Comparison of ENCODE assay signal across 9 cellular contexts in genomic region chr11:7673724-7674434, GRCh38. TPM values are rescaled to one million over a fixed set of nuclear protein-coding genes. Genes with fewer than 3 reads are reported as not detected.
A peak's percentile ranks its signal among the peaks of the same experiment; 100 is the strongest.
DNase-seq lines count a peak whose midpoint lies in the region; ATAC-seq and TF ChIP-seq lines count a peak whose summit lies in the region.
"Had no signal": no experiment of that assay in that cellular context is flagged by ENCODE, and none has a peak within 500 bp of the region (broad histone marks: within the 10 kb centered on the region; RNA-seq: fewer than 3 reads in every experiment).

No MANE protein-coding gene starts in this region.

- H3K27ac Mint-ChIP-seq in mesothelial cell of epicardium = peak overlapping the region; percentile 91

- H3K4me3 Mint-ChIP-seq in mesothelial cell of epicardium = peak overlapping the region; percentile 84

- no peaks in the 10 kb centered on the region for H3K4me1 ChIP-seq in urinary bladder (ENCODE audit: insufficient read depth)
- H3K4me1 ChIP-seq: BLaER1 had no signal

- ATAC-seq in HG02840 (IDR thresholded peaks at IDR 0.05; ENCODE audit: low FRiP score, unreplicated experiment) = no peak

- peaks cover 4% of the 10 kb centered on the region for H3K36me3 Mint-ChIP-seq in mesothelial cell of epicardium

- TF ChIP-seq CTCF in mesothelial cell of epicardium (IDR thresholded peaks at IDR 0.05; ENCODE audit: unreplicated experiment) = no peak

- no peaks in the 10 kb centered on the region for H3K27me3 ChIP-seq in MG63
- H3K27me3 ChIP-seq: BLaER1 had no signal

- DNase-seq in NCI-H345 (lab: John Stamatoyannopoulos, UW) = peak; percentile 16
- no peak for DNase-seq in NCI-H345 treated with DMSO at 0.1 percent for 48 hours (lab: John Stamatoyannopoulos, UW; ENCODE audit: unreplicated experiment)
- no peak for DNase-seq in MG63
- peak; percentile 86 for DNase-seq in ecto neural progenitor cell (ENCODE audit: low spot score)
- peak in 1 of 2 experiments; percentile 65 for DNase-seq in mesothelial cell of epicardium (ENCODE audit: low spot score in 2 of 2, unreplicated experiment in 2 of 2)
- no peak for DNase-seq in NK-92 (lab: John Stamatoyannopoulos, UW; ENCODE audit: unreplicated experiment)

- WGBS in urinary bladder = 5% methylated on average over 72 of the region's 72 CpGs

- no peaks in the 10 kb centered on the region for H3K9me3 Mint-ChIP-seq in mesothelial cell of epicardium

- H3K4me3 ChIP-seq in MG63 (peak overlapping the region; percentile 54), urinary bladder (ENCODE audit: low read depth, low read length) (peak overlapping the region; percentile 62)
- H3K4me3 ChIP-seq: BLaER1 had no signal

- H3K27ac ChIP-seq in urinary bladder (ENCODE audit: low read depth) = peak overlapping the region; percentile 88
- H3K27ac ChIP-seq: BLaER1 had no signal

- no peaks in the 10 kb centered on the region for H3K27me3 Mint-ChIP-seq in mesothelial cell of epicardium (ENCODE audit: low read depth)

- peaks cover 79% of the 10 kb centered on the region for H3K4me1 Mint-ChIP-seq in mesothelial cell of epicardium

- H3K9me3 ChIP-seq in MG63 = no peaks in the 10 kb centered on the region

- no peaks in the 10 kb centered on the region for H3K36me3 ChIP-seq in MG63
- no peaks in the 10 kb centered on the region for H3K36me3 ChIP-seq in urinary bladder (ENCODE audit: insufficient read depth)
- H3K36me3 ChIP-seq: BLaER1 had no signal

RNA-seq across cellular contexts. Expression of gene CYB5R2, which starts 0.6 kb away (rescaled TPM):
- total RNA-seq in MG63 (2014; rRNA removed; shearing (Covaris generic); ENCODE audit: low replicate concordance) = 20.2 and 21.9 TPM in 2 replicates
- total RNA-seq in mesothelial cell of epicardium = 63.6 to 74.4 TPM (median 67.0 TPM) in 3 replicates
- 13.9 TPM for total RNA-seq in urinary bladder
- 17.7 TPM for polyA plus RNA-seq in urinary bladder

RNA-seq across cellular contexts. Expression of gene OVCH2, which starts 32.4 kb away (rescaled TPM):
- not detected in 2 replicates for total RNA-seq in MG63 (2014; rRNA removed; shearing (Covaris generic); ENCODE audit: low replicate concordance)
- total RNA-seq in mesothelial cell of epicardium = 8.5 to 9.7 TPM (median 9.6 TPM) in 3 replicates
- total RNA-seq in urinary bladder = 3.3 TPM
- 0.13 TPM for polyA plus RNA-seq in urinary bladder

Comparison
In these comparisons a context has a peak if more than half of its experiments do, and no peak if none do; other contexts are left out.
1. DNase-seq: peak in NCI-H345 (single experiment) and ecto neural progenitor cell (single experiment); none in NCI-H345 treated with DMSO at 0.1 percent for 48 hours (single experiment), MG63 (single experiment) and NK-92 (single experiment).